8 cellular contexts compared by ENCODE assay signal in genomic region chr2:111071480-111072143, GRCh38. TPM values are rescaled to one million over a fixed set of nuclear protein-coding genes. Genes with fewer than 3 reads are reported as not detected.
DNase-seq lines count a peak whose midpoint lies in the region; ATAC-seq and TF ChIP-seq lines count a peak whose summit lies in the region.

No MANE protein-coding gene starts in this region.

- dilution Hi-C loops in mammary epithelial cell (cut with HindIII; ENCODE audit: low sequenced_read_pairs) = no loop called here

- H4K20me1 ChIP-seq in Karpas-422 (ENCODE audit: insufficient read depth, low read depth, low read length) (no peaks in the 10 kb centered on the region), mammary epithelial cell (ENCODE audit: insufficient read depth, low read length) (no peaks in the 10 kb centered on the region)

- H3K9me2 ChIP-seq in Karpas-422 (replicated peaks; ENCODE audit: insufficient read depth, low read length) = no peaks in the 10 kb centered on the region

- H3K27me3 ChIP-seq in BJ (ENCODE audit: control insufficient read depth, insufficient read depth, low read length) (peaks cover under 1% of the 10 kb centered on the region; the same call in 1 of the 2 replicates), Karpas-422 (ENCODE audit: low read length) (0 out of 2 replicates have a peak, but pooled peaks cover 5% of the 10 kb centered on the region), mammary epithelial cell (ENCODE audit: insufficient read depth, low read length) (no peaks in the 10 kb centered on the region)

- H3K4me1 ChIP-seq in Karpas-422 (ENCODE audit: low read length) = peaks cover 7% of the 10 kb centered on the region
- peaks cover 18% of the 10 kb centered on the region for H3K4me1 ChIP-seq in mammary epithelial cell (ENCODE audit: insufficient read depth, low read length)
- H3K4me1 ChIP-seq in mucosa of descending colon (ENCODE audit: low read depth) = no peaks in the 10 kb centered on the region

- BruUV-seq in mammary epithelial cell (replicated peaks; lab: Mats Ljungman, UMichigan) = no TSS peak

- peak; percentile 26 for DNase-seq in BJ (ENCODE audit: low read depth)
- peak; percentile 45 for DNase-seq in Karpas-422
- DNase-seq in mammary epithelial cell = peak; percentile 87
- peak in 1 of 3 donors; percentile 13 for DNase-seq in mucosa of descending colon
- no peak for DNase-seq in nucleus accumbens (lab: John Stamatoyannopoulos, UW)
- no peak for DNase-seq in GM19240 (ENCODE audit: insufficient read length, low spot score)
- no peak for DNase-seq in activated naive CD4-positive, alpha-beta T cell treated with anti-CD3 and anti-CD28 coated beads, Interleukin-2, amount 50 U/mL, for 72 hours (ENCODE audit: low spot score in 2 of 2)

- TF ChIP-seq CTCF in BJ (IDR thresholded peaks at IDR 0.05; ENCODE audit: insufficient read depth, low read depth, low read length) (no peak), mammary epithelial cell (conservative IDR thresholded peaks at IDR 0.05 in 1 of 2, IDR thresholded peaks at IDR 0.05 in 1 of 2; ENCODE audit: extremely low read depth in 1 of 2, insufficient read depth in 1 of 2, low read depth in 1 of 2, low read length in 2 of 2) (no peak), mucosa of descending colon (IDR thresholded peaks at IDR 0.05) (no peak)

- in situ Hi-C loops in mammary epithelial cell (cut with MboI; ENCODE audit: low sequenced_read_pairs in 2 of 2) = no loop called here

- no peak overlapping the region for H3K27ac Mint-ChIP-seq in activated naive CD4-positive, alpha-beta T cell treated with anti-CD3 and anti-CD28 coated beads, Interleukin-2, amount 50 U/mL, for 72 hours

- CTCF ChIA-PET in BJ (lab: Yijun Ruan, JAX) = no interaction called here
- CTCF ChIA-PET in mammary epithelial cell (lab: Charles Lee; ENCODE audit: low non-redundant PET) = no interaction called here

- WGBS in mammary epithelial cell (ENCODE audit: low coverage, missing lambda C conversion rate) = 78% methylated on average over 4 of the region's 4 CpGs

- intact Hi-C loops in mammary epithelial cell (cut with micrococcal nuclease) = no loop called here
- intact Hi-C loops in mucosa of descending colon (cut with DNase I, micrococcal nuclease) = no loop called here

- 0 out of 2 replicates have a peak overlapping the region, but pooled peaks have one; percentile 49 for H2AFZ ChIP-seq in Karpas-422 (ENCODE audit: low read length)
- no peak overlapping the region for H2AFZ ChIP-seq in mammary epithelial cell (ENCODE audit: low read depth, low read length)

- H3K4me3 ChIP-seq in BJ (ENCODE audit: low read depth, low read length) (no peak overlapping the region), Karpas-422 (ENCODE audit: low read length) (no peak overlapping the region), mammary epithelial cell (replicated peaks in 1 of 3; ENCODE audit: insufficient read depth in 1 of 3, low read depth in 2 of 3, low read length in 3 of 3) (no peak overlapping the region), mucosa of descending colon (no peak overlapping the region)

- peaks cover 0 to 21% of the 10 kb centered on the region in 2 donors for H3K9me3 Mint-ChIP-seq in activated naive CD4-positive, alpha-beta T cell treated with anti-CD3 and anti-CD28 coated beads, Interleukin-2, amount 50 U/mL, for 72 hours

- no peak overlapping the region for H3K27ac ChIP-seq in Karpas-422 (ENCODE audit: low read length)
- no peak overlapping the region for H3K27ac ChIP-seq in mammary epithelial cell (ENCODE audit: insufficient read depth, low read depth, low read length)

- ATAC-seq in mucosa of descending colon (peak; percentile 50), HG03108 (IDR thresholded peaks at IDR 0.05; ENCODE audit: unreplicated experiment) (no peak)
- ATAC-seq in activated naive CD4-positive, alpha-beta T cell treated with anti-CD3 and anti-CD28 coated beads, Interleukin-2, amount 50 U/mL, for 72 hours = no peak

- H3K9me3 ChIP-seq in Karpas-422 (ENCODE audit: low read length) (peaks cover 3% of the 10 kb centered on the region; the same call in 1 of the 2 replicates), mammary epithelial cell (replicated peaks; ENCODE audit: insufficient read depth, low read length) (no peaks in the 10 kb centered on the region), mucosa of descending colon (no peaks in the 10 kb centered on the region)

- H3K79me2 ChIP-seq in Karpas-422 (ENCODE audit: low read length) (no peaks in the 10 kb centered on the region), mammary epithelial cell (ENCODE audit: insufficient read depth, low read length) (no peaks in the 10 kb centered on the region)

- H3K36me3 ChIP-seq in BJ (ENCODE audit: control insufficient read depth, insufficient read depth, low read length) = no peaks in the 10 kb centered on the region
- H3K36me3 ChIP-seq in Karpas-422 (ENCODE audit: insufficient read depth, low read length) = no peaks in the 10 kb centered on the region
- no peaks in the 10 kb centered on the region for H3K36me3 ChIP-seq in mammary epithelial cell (ENCODE audit: insufficient read depth, low read length)
- no peaks in the 10 kb centered on the region for H3K36me3 ChIP-seq in mucosa of descending colon (ENCODE audit: low read depth)

- H3K9ac ChIP-seq in Karpas-422 (ENCODE audit: low read length) (no peak overlapping the region), mammary epithelial cell (ENCODE audit: insufficient read depth, low read length) (no peak overlapping the region)

- POLR2A ChIA-PET in BJ (lab: Charles Lee) = no interaction called here

- H3K4me2 ChIP-seq in Karpas-422 (ENCODE audit: low read depth, low read length, poor library complexity, severe bottlenecking) (no peak overlapping the region), mammary epithelial cell (ENCODE audit: insufficient read depth, low read depth, low read length) (no peak overlapping the region)

- peaks cover 0 to 19% of the 10 kb centered on the region in 2 donors for H3K36me3 Mint-ChIP-seq in activated naive CD4-positive, alpha-beta T cell treated with anti-CD3 and anti-CD28 coated beads, Interleukin-2, amount 50 U/mL, for 72 hours

RNA-seq across cellular contexts. Expression of gene BCL2L11, which starts 49.1 kb away (rescaled TPM):
- polyA plus RNA-seq in BJ (2011; rRNA removed) = 0.78 and 0.80 TPM in 2 replicates
- 1.8 and 3.3 TPM in 2 replicates for polyA minus RNA-seq in BJ (2011; rRNA and poly(A)+ RNA removed)
- total RNA-seq in Karpas-422 (2014; rRNA removed; shearing (Covaris generic); ENCODE audit: low replicate concordance) = 29.7 and 51.9 TPM in 2 replicates
- total RNA-seq in mammary epithelial cell = 1 to 10 TPM; 7.3 to 9.7 TPM
- polyA plus RNA-seq in mammary epithelial cell = 6.2 TPM
- polyA minus RNA-seq in mammary epithelial cell = 4.8 TPM
- total RNA-seq in mucosa of descending colon = 10 to 100 TPM; 40.9 to 44.4 (median 43.7) TPM
- total RNA-seq in activated naive CD4-positive, alpha-beta T cell treated with anti-CD3 and anti-CD28 coated beads, Interleukin-2, amount 50 U/mL, for 72 hours = 10 to 100 TPM; 11.0 to 40.2 TPM

Comparison
In these comparisons a context has a peak if more than half of its experiments do, and no peak if none do; other contexts are left out.
1. DNase-seq: peak in BJ (single experiment), Karpas-422 (single experiment) and mammary epithelial cell (single experiment); none in nucleus accumbens (0 of 56), GM19240 (single experiment) and activated naive CD4-positive, alpha-beta T cell treated with anti-CD3 and anti-CD28 coated beads, Interleukin-2, amount 50 U/mL, for 72 hours (0 of 2).